ENCODE assay signal across 9 cellular contexts in the genomic region with DNA sequence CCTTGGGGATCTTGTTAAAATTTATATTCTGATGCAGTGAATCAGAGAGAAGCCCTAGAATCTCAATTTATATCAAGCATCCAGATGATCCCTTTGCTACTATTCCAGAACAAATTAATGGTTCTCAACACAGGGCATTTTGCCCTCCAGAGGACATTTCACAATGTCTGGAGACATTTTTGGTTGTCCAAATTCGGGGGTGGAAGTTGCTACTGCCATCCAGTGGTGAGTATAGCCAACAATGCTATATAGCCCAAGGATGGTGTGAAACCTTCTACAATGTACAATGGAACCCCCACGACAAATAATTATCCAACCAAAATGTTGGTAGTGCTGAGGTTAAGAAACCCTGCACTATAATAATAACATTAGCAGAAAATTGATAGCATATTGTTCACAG.
DNase-seq lines count a peak whose midpoint lies in the region; ATAC-seq and TF ChIP-seq lines count a peak whose summit lies in the region.
"Had no signal": no experiment of that assay in that cellular context is flagged by ENCODE, and none has a peak within 500 bp of the region (broad histone marks: within the 10 kb centered on the region; RNA-seq: fewer than 3 reads in every experiment).

No MANE protein-coding gene starts in this region.

- H3K9ac ChIP-seq in Loucy (ENCODE audit: low read depth, low read length, poor library complexity, severe bottlenecking): no peak overlapping the region

- H3K4me1 ChIP-seq in breast epithelium (no peaks in the 10 kb centered on the region), Loucy (ENCODE audit: insufficient read depth, low read length, poor library complexity, severe bottlenecking) (no peaks in the 10 kb centered on the region)
- H3K4me1 ChIP-seq: left lung had no signal

- no TSS peak for BruUV-seq in MCF 10A (replicated peaks; lab: Mats Ljungman, UMichigan)

- TF ChIP-seq CTCF in MCF 10A (IDR thresholded peaks at IDR 0.05; ENCODE audit: unreplicated experiment) (peak; percentile 44), breast epithelium (IDR thresholded peaks at IDR 0.05) (no peak), Loucy (conservative IDR thresholded peaks at IDR 0.05; ENCODE audit: low read length) (peak; percentile 49), choroid plexus epithelial cell (conservative IDR thresholded peaks at IDR 0.05; ENCODE audit: low read depth, low read length) (peak; percentile 63), type B pancreatic cell (conservative IDR thresholded peaks at IDR 0.05) (peak; percentile 54)

- CTCF ChIA-PET in MCF 10A (lab: Yijun Ruan, JAX): interaction anchor here (0.7 kb wide), 2 partner anchors 383 to 1903 kb away, joined by 3 to 4 read pairs; no protein-coding TSS in a partner anchor
- CTCF ChIA-PET in activated CD4-positive, alpha-beta T cell treated with anti-CD3 and anti-CD28 coated beads for 36 hours (lab: Charles Lee): no interaction called here

- no peaks in the 10 kb centered on the region for H3K36me3 ChIP-seq in breast epithelium
- H3K36me3 ChIP-seq in Loucy (ENCODE audit: insufficient read depth, low read length): no peaks in the 10 kb centered on the region
- H3K36me3 ChIP-seq: left lung had no signal

- H3K4me3 Mint-ChIP-seq in MCF 10A (ENCODE audit: unreplicated experiment): no peak overlapping the region
- no peak overlapping the region for H3K4me3 Mint-ChIP-seq in type B pancreatic cell
- H3K4me3 Mint-ChIP-seq in activated CD4-positive, alpha-beta T cell treated with anti-CD3 and anti-CD28 coated beads for 36 hours: no peak overlapping the region

- intact Hi-C loops in MCF 10A (cut with micrococcal nuclease): no loop called here
- intact Hi-C loops in breast epithelium (cut with DNase I; ENCODE audit: low total_unique reads): no loop called here
- intact Hi-C loops in activated CD4-positive, alpha-beta T cell treated with anti-CD3 and anti-CD28 coated beads for 36 hours (cut with DNase I, micrococcal nuclease): no loop called here

- no peaks in the 10 kb centered on the region for H3F3A ChIP-seq in Loucy (ENCODE audit: low read depth)

- H3K4me1 Mint-ChIP-seq in MCF 10A (ENCODE audit: insufficient read depth, unreplicated experiment) (no peaks in the 10 kb centered on the region), type B pancreatic cell (ENCODE audit: unreplicated experiment) (no peaks in the 10 kb centered on the region)
- H3K4me1 Mint-ChIP-seq in activated CD4-positive, alpha-beta T cell treated with anti-CD3 and anti-CD28 coated beads for 36 hours: no peaks in the 10 kb centered on the region

- TF ChIP-seq POLR2A in breast epithelium (IDR thresholded peaks at IDR 0.05): no peak

- H3K27ac ChIP-seq in breast epithelium: no peak overlapping the region
- H3K27ac ChIP-seq: left lung had no signal

- H3K79me2 ChIP-seq in Loucy (ENCODE audit: insufficient read depth, low read length): no peaks in the 10 kb centered on the region

- no peak overlapping the region for H3K4me2 ChIP-seq in Loucy (ENCODE audit: low read depth, low read length, poor library complexity, severe bottlenecking)

- no peak overlapping the region for H3K4me3 ChIP-seq in breast epithelium
- H3K4me3 ChIP-seq in Loucy (ENCODE audit: low read length, poor library complexity, severe bottlenecking): no peak overlapping the region
- no peak overlapping the region for H3K4me3 ChIP-seq in choroid plexus epithelial cell (ENCODE audit: low read depth, low read length)
- H3K4me3 ChIP-seq: left lung had no signal

- H3K9me3 ChIP-seq in breast epithelium (peaks cover 0 to 16% of the 10 kb centered on the region in 2 donors), Loucy (ENCODE audit: insufficient read depth, low read depth, low read length) (no peaks in the 10 kb centered on the region)

- H4K20me1 ChIP-seq in Loucy (ENCODE audit: insufficient read depth, low read length, poor library complexity, severe bottlenecking): no peaks in the 10 kb centered on the region

- H3K36me3 Mint-ChIP-seq in MCF 10A (ENCODE audit: insufficient read depth, unreplicated experiment) (no peaks in the 10 kb centered on the region), type B pancreatic cell (no peaks in the 10 kb centered on the region)
- no peaks in the 10 kb centered on the region for H3K36me3 Mint-ChIP-seq in activated CD4-positive, alpha-beta T cell treated with anti-CD3 and anti-CD28 coated beads for 36 hours (ENCODE audit: low read depth)

- DNase-seq in MCF 10A (ENCODE audit: unreplicated experiment): peak; percentile 43
- no peak for DNase-seq in breast epithelium (ENCODE audit: low spot score in 2 of 2)
- peak; percentile 47 for DNase-seq in choroid plexus epithelial cell (ENCODE audit: low read depth)
- DNase-seq in type B pancreatic cell (ENCODE audit: extremely low spot score, unreplicated experiment): no peak
- DNase-seq in T1000 (lab: John Stamatoyannopoulos, UW): no peak
- DNase-seq in activated CD4-positive, alpha-beta T cell treated with anti-CD3 and anti-CD28 coated beads for 36 hours: no peak
- DNase-seq: left lung had no signal

- no peaks in the 10 kb centered on the region for H3K9me2 ChIP-seq in Loucy (replicated peaks; ENCODE audit: low read depth, low read length)

- H3K27me3 Mint-ChIP-seq in MCF 10A (ENCODE audit: insufficient read depth, unreplicated experiment) (no peaks in the 10 kb centered on the region), type B pancreatic cell (no peaks in the 10 kb centered on the region)
- no peaks in the 10 kb centered on the region for H3K27me3 Mint-ChIP-seq in activated CD4-positive, alpha-beta T cell treated with anti-CD3 and anti-CD28 coated beads for 36 hours

- H3K9me3 Mint-ChIP-seq in MCF 10A (ENCODE audit: unreplicated experiment) (peaks cover 15% of the 10 kb centered on the region), type B pancreatic cell (peaks cover 11% of the 10 kb centered on the region)
- peaks cover 16% of the 10 kb centered on the region for H3K9me3 Mint-ChIP-seq in activated CD4-positive, alpha-beta T cell treated with anti-CD3 and anti-CD28 coated beads for 36 hours (ENCODE audit: low read depth)

- POLR2A ChIA-PET in MCF 10A (lab: Yijun Ruan, JAX): no interaction called here
- POLR2A ChIA-PET in activated CD4-positive, alpha-beta T cell treated with anti-CD3 and anti-CD28 coated beads for 36 hours (lab: Charles Lee): no interaction called here

- no peak overlapping the region for H3K27ac Mint-ChIP-seq in MCF 10A (ENCODE audit: low read depth, unreplicated experiment)
- no peak overlapping the region for H3K27ac Mint-ChIP-seq in type B pancreatic cell
- H3K27ac Mint-ChIP-seq in activated CD4-positive, alpha-beta T cell treated with anti-CD3 and anti-CD28 coated beads for 36 hours: no peak overlapping the region

- no peak overlapping the region for H2AFZ ChIP-seq in Loucy (ENCODE audit: low read length)

- ATAC-seq in GM18519 (IDR thresholded peaks at IDR 0.05; ENCODE audit: low FRiP score, unreplicated experiment): no peak
- ATAC-seq in activated CD4-positive, alpha-beta T cell treated with anti-CD3 and anti-CD28 coated beads for 36 hours: no peak
- ATAC-seq: left lung had no signal

- no peaks in the 10 kb centered on the region for H3K27me3 ChIP-seq in breast epithelium
- H3K27me3 ChIP-seq in Loucy (ENCODE audit: insufficient read depth, low read length, poor library complexity, severe bottlenecking): no peaks in the 10 kb centered on the region
- H3K27me3 ChIP-seq: left lung had no signal

Comparison
In these comparisons a context has a peak if more than half of its experiments do, and no peak if none do; other contexts are left out.
1. DNase-seq: peak in MCF 10A (single experiment) and choroid plexus epithelial cell (single experiment); none in breast epithelium (0 of 2), type B pancreatic cell (single experiment), T1000 (single experiment) and activated CD4-positive, alpha-beta T cell treated with anti-CD3 and anti-CD28 coated beads for 36 hours (single experiment).
2. CTCF ChIP-seq: peak in MCF 10A (single experiment), Loucy (single experiment), choroid plexus epithelial cell (single experiment) and type B pancreatic cell (single experiment); none in breast epithelium (0 of 3).